8 cellular contexts compared by ENCODE assay signal in genomic region chrX:69158166-69159040, GRCh38. TPM values are rescaled to one million over a fixed set of nuclear protein-coding genes. Genes with fewer than 3 reads are reported as not detected.
DNase-seq lines count a peak whose midpoint lies in the region; ATAC-seq and TF ChIP-seq lines count a peak whose summit lies in the region.

No MANE protein-coding gene starts in this region.

- no peaks in the 10 kb centered on the region for H3K27me3 Mint-ChIP-seq in endodermal cell (ENCODE audit: insufficient read depth)

- no peak overlapping the region for H3K9ac ChIP-seq in endodermal cell (ENCODE audit: extremely low read depth, low read length, poor library complexity, severe bottlenecking)

- peaks cover 19% of the 10 kb centered on the region for H3K36me3 Mint-ChIP-seq in endodermal cell (ENCODE audit: low read depth)

- H3K4me1 Mint-ChIP-seq in endodermal cell = peaks cover 18% of the 10 kb centered on the region

- H3K4me3 ChIP-seq in Jurkat, Clone E6-1 (ENCODE audit: low read length) = no peak overlapping the region
- H3K4me3 ChIP-seq in endodermal cell (ENCODE audit: low read length) = no peak overlapping the region

- peak; percentile 59 for DNase-seq in activated CD8-positive, alpha-beta memory T cell treated with anti-CD3 and anti-CD28 coated beads for 24 hours
- no peak for DNase-seq in activated CD8-positive, alpha-beta memory T cell treated with anti-CD3 and anti-CD28 coated beads, Interleukin-2, amount 50 U/mL, for 48 hours
- peak; percentile 27 for DNase-seq in Jurkat, Clone E6-1 (ENCODE audit: low read depth, low spot score)
- DNase-seq in SK-MEL-5 (ENCODE audit: low read depth, low spot score) (peak; percentile 60), endodermal cell (peak; percentile 73), myocyte (ENCODE audit: low read depth) (peak; percentile 85), cerebellum (ENCODE audit: low spot score) (no peak)

- in situ Hi-C loops in SK-MEL-5 (cut with HindIII; ENCODE audit: low pct_unique_long_range_greater_than_20kb, low sequenced_read_pairs) = no loop called here

- ATAC-seq in GM21737 (IDR thresholded peaks at IDR 0.05; ENCODE audit: unreplicated experiment) = peak; percentile 75

- 69 to 80% methylated on average over 2 to 14 of the region's 14 CpGs for WGBS in endodermal cell (ENCODE audit: insufficient coverage in 1 of 2, insufficient read length in 1 of 2), 2 experiments

- H3K9me3 Mint-ChIP-seq in endodermal cell = peaks cover 55% of the 10 kb centered on the region

- no peaks in the 10 kb centered on the region for H3K9me3 ChIP-seq in endodermal cell (ENCODE audit: control insufficient read depth, low read length)

- no peak overlapping the region for H3K4me3 Mint-ChIP-seq in endodermal cell

- H3K27ac Mint-ChIP-seq in endodermal cell = no peak overlapping the region

- no peaks in the 10 kb centered on the region for H3K27me3 ChIP-seq in endodermal cell (ENCODE audit: control insufficient read depth, insufficient read depth, low read length, poor library complexity, severe bottlenecking)

- H3K4me1 ChIP-seq in endodermal cell (ENCODE audit: control insufficient read depth, insufficient read depth, low read length) = no peaks in the 10 kb centered on the region

- H3K36me3 ChIP-seq in endodermal cell (ENCODE audit: control insufficient read depth, insufficient read depth, low read length) = no peaks in the 10 kb centered on the region

- TF ChIP-seq CTCF in endodermal cell (conservative IDR thresholded peaks at IDR 0.05) = peak; percentile 75

- H3K27ac ChIP-seq in endodermal cell (ENCODE audit: low read depth, low read length) = no peak overlapping the region

RNA-seq across cellular contexts. Expression of gene PJA1, which starts 6.8 kb away (rescaled TPM):
- 15.4 TPM for polyA plus RNA-seq in Jurkat, Clone E6-1 (2012; ENCODE audit: insufficient read depth, insufficient read length)
- total RNA-seq in SK-MEL-5 (2014; rRNA removed; shearing (Covaris generic)) = 27.6 and 28.1 TPM in 2 replicates
- 16.8 and 16.9 TPM in 2 replicates for polyA plus RNA-seq in SK-MEL-5 (2015; cell fraction: cytosol; rRNA removed)
- polyA plus RNA-seq in SK-MEL-5 (2015; cell fraction: nucleus; rRNA removed) = 4.9 and 7.9 TPM in 2 replicates
- total RNA-seq in endodermal cell (10 to 100 TPM; 32.0 to 32.6 TPM), myocyte (14.7 and 21.4 TPM in 2 replicates), cerebellum (64.5 TPM)
- polyA plus RNA-seq in endodermal cell (2013, experiment 1 of 2) = 56.6 TPM
- polyA plus RNA-seq in endodermal cell (2013, experiment 2 of 2) = 53.0 TPM
- 18.6 TPM for polyA plus RNA-seq in myocyte (2012)

Comparison
In these comparisons a context has a peak if more than half of its experiments do, and no peak if none do; other contexts are left out.
1. DNase-seq: peak in activated CD8-positive, alpha-beta memory T cell treated with anti-CD3 and anti-CD28 coated beads for 24 hours (single experiment), Jurkat, Clone E6-1 (single experiment), SK-MEL-5 (single experiment), endodermal cell (single experiment) and myocyte (single experiment); none in activated CD8-positive, alpha-beta memory T cell treated with anti-CD3 and anti-CD28 coated beads, Interleukin-2, amount 50 U/mL, for 48 hours (single experiment) and cerebellum (single experiment).